18 cellular contexts compared by ENCODE assay signal in genomic region chr3:106341090-106341489, GRCh38.
DNase-seq lines count a peak whose midpoint lies in the region; ATAC-seq and TF ChIP-seq lines count a peak whose summit lies in the region.
"Had no signal": no experiment of that assay in that cellular context is flagged by ENCODE, and none has a peak within 500 bp of the region (broad histone marks: within the 10 kb centered on the region; RNA-seq: fewer than 3 reads in every experiment).

No MANE protein-coding gene starts in this region.

- H3K4me3 ChIP-seq in fibroblast of the aortic adventitia (ENCODE audit: low read depth, low read length) (no peak overlapping the region), stomach smooth muscle (ENCODE audit: low read length in 2 of 2) (peak overlapping the region; percentile 23 to 40)
- H3K4me3 ChIP-seq: K562, skin epidermis, thyroid gland had no signal

- TF ChIP-seq CTCF in fibroblast of the aortic adventitia (IDR thresholded peaks at IDR 0.05; ENCODE audit: insufficient read depth, low read length) (no peak), omental fat pad (IDR thresholded peaks at IDR 0.05) (no peak)

- peaks cover 12% of the 10 kb centered on the region for H3K9me3 Mint-ChIP-seq in activated CD4-positive, alpha-beta T cell treated with anti-CD3 and anti-CD28 coated beads, Interleukin-2, amount 10 ng/mL, durations not matched to agents 24 days and 14 days
- H3K9me3 Mint-ChIP-seq in activated CD4-positive, alpha-beta T cell treated with anti-CD3 and anti-CD28 coated beads for 36 hours (ENCODE audit: low read depth): peaks cover 4% of the 10 kb centered on the region
- H3K9me3 Mint-ChIP-seq: activated T-cell treated with anti-CD3 and anti-CD28 coated beads, Interleukin-2, amount 50 U/mL, for 72 hours had no signal

- no peak overlapping the region for H3K9ac ChIP-seq in stomach smooth muscle (ENCODE audit: low read length in 2 of 2)

- H3K4me3 Mint-ChIP-seq in activated CD4-positive, alpha-beta T cell treated with anti-CD3 and anti-CD28 coated beads, Interleukin-2, amount 10 ng/mL, durations not matched to agents 24 days and 14 days: no peak overlapping the region
- H3K4me3 Mint-ChIP-seq in activated CD4-positive, alpha-beta T cell treated with anti-CD3 and anti-CD28 coated beads for 36 hours: no peak overlapping the region
- H3K4me3 Mint-ChIP-seq: naive B cell had no signal

- no peaks in the 10 kb centered on the region for H3K4me1 ChIP-seq in stomach smooth muscle (ENCODE audit: control insufficient read depth, insufficient read depth, low read length)
- H3K4me1 ChIP-seq: thyroid gland had no signal

- no peak overlapping the region for H3K27ac Mint-ChIP-seq in activated CD4-positive, alpha-beta T cell treated with anti-CD3 and anti-CD28 coated beads, Interleukin-2, amount 10 ng/mL, durations not matched to agents 24 days and 14 days
- H3K27ac Mint-ChIP-seq in activated CD4-positive, alpha-beta T cell treated with anti-CD3 and anti-CD28 coated beads for 36 hours: no peak overlapping the region
- H3K27ac Mint-ChIP-seq: activated T-cell treated with anti-CD3 and anti-CD28 coated beads, Interleukin-2, amount 50 U/mL, for 72 hours had no signal

- CTCF ChIA-PET in activated CD4-positive, alpha-beta T cell treated with anti-CD3 and anti-CD28 coated beads for 36 hours (lab: Charles Lee): no interaction called here

- peaks cover 29% of the 10 kb centered on the region for H3K4me1 Mint-ChIP-seq in activated CD4-positive, alpha-beta T cell treated with anti-CD3 and anti-CD28 coated beads, Interleukin-2, amount 10 ng/mL, durations not matched to agents 24 days and 14 days
- H3K4me1 Mint-ChIP-seq in activated CD4-positive, alpha-beta T cell treated with anti-CD3 and anti-CD28 coated beads for 36 hours: peaks cover 40% of the 10 kb centered on the region

- no peaks in the 10 kb centered on the region for H3K36me3 ChIP-seq in stomach smooth muscle (ENCODE audit: control insufficient read depth in 2 of 2, insufficient read depth in 2 of 2, low read length in 2 of 2)
- H3K36me3 ChIP-seq: thyroid gland had no signal

- H3K27me3 ChIP-seq in stomach smooth muscle (ENCODE audit: control insufficient read depth in 1 of 2, insufficient read depth in 2 of 2, low read length in 2 of 2): no peaks in the 10 kb centered on the region
- H3K27me3 ChIP-seq: thyroid gland had no signal

- H3K27me3 Mint-ChIP-seq in activated CD4-positive, alpha-beta T cell treated with anti-CD3 and anti-CD28 coated beads, Interleukin-2, amount 10 ng/mL, durations not matched to agents 24 days and 14 days: no peaks in the 10 kb centered on the region
- no peaks in the 10 kb centered on the region for H3K27me3 Mint-ChIP-seq in activated CD4-positive, alpha-beta T cell treated with anti-CD3 and anti-CD28 coated beads for 36 hours
- H3K27me3 Mint-ChIP-seq: naive B cell had no signal

- POLR2A ChIA-PET in activated CD4-positive, alpha-beta T cell treated with anti-CD3 and anti-CD28 coated beads for 36 hours (lab: Charles Lee): no interaction called here

- no peak for ATAC-seq in activated CD4-positive, alpha-beta T cell treated with anti-CD3 and anti-CD28 coated beads for 36 hours
- no peak for ATAC-seq in GM19455 (IDR thresholded peaks at IDR 0.05; ENCODE audit: unreplicated experiment)
- no peak for ATAC-seq in omental fat pad (ENCODE audit: low FRiP score)
- ATAC-seq: activated T-cell treated with anti-CD3 and anti-CD28 coated beads, Interleukin-2, amount 50 U/mL, for 72 hours; K562 had no signal

- peak; percentile 43 for DNase-seq in activated CD4-positive, alpha-beta T cell treated with anti-CD3 and anti-CD28 coated beads, Interleukin-2, amount 10 ng/mL, durations not matched to agents 24 days and 14 days
- no peak for DNase-seq in activated CD4-positive, alpha-beta T cell treated with anti-CD3 and anti-CD28 coated beads for 36 hours
- DNase-seq in RPMI7951 (ENCODE audit: low read depth): peak; percentile 34
- DNase-seq in fibroblast of the aortic adventitia (ENCODE audit: low read depth): peak; percentile 19
- DNase-seq in DMS53 treated with DMSO at 0.1 percent for 48 hours (lab: John Stamatoyannopoulos, UW; ENCODE audit: unreplicated experiment): no peak
- no peak for DNase-seq in omental fat pad (ENCODE audit: low spot score)
- DNase-seq: activated CD4-positive, alpha-beta T cell treated with anti-CD3 and anti-CD28 coated beads for 4 hours; activated T-cell treated with anti-CD3 and anti-CD28 coated beads, Interleukin-2, amount 50 U/mL, for 72 hours; dermis blood vessel endothelial cell; kidney glomerular epithelial cell; naive B cell; NCI-H1436; T-helper 1 cell; thyroid gland had no signal

- H3K36me3 Mint-ChIP-seq in activated CD4-positive, alpha-beta T cell treated with anti-CD3 and anti-CD28 coated beads, Interleukin-2, amount 10 ng/mL, durations not matched to agents 24 days and 14 days (ENCODE audit: low read depth): peaks cover 4% of the 10 kb centered on the region
- peaks cover 15% of the 10 kb centered on the region for H3K36me3 Mint-ChIP-seq in activated CD4-positive, alpha-beta T cell treated with anti-CD3 and anti-CD28 coated beads for 36 hours (ENCODE audit: low read depth)
- H3K36me3 Mint-ChIP-seq: naive B cell had no signal

- intact Hi-C loops in activated CD4-positive, alpha-beta T cell treated with anti-CD3 and anti-CD28 coated beads, Interleukin-2, amount 10 ng/mL, durations not matched to agents 24 days and 14 days (cut with micrococcal nuclease): no loop called here
- intact Hi-C loops in activated CD4-positive, alpha-beta T cell treated with anti-CD3 and anti-CD28 coated beads for 36 hours (cut with DNase I, micrococcal nuclease): no loop called here

- no peaks in the 10 kb centered on the region for H3K9me3 ChIP-seq in stomach smooth muscle (ENCODE audit: control insufficient read depth in 2 of 2, low read length in 2 of 2)
- H3K9me3 ChIP-seq: thyroid gland had no signal

- no peak overlapping the region for H3K27ac ChIP-seq in stomach smooth muscle (ENCODE audit: low read length)
- H3K27ac ChIP-seq: thyroid gland had no signal

Comparison
In these comparisons a context has a peak if more than half of its experiments do, and no peak if none do; other contexts are left out.
1. DNase-seq: peak in activated CD4-positive, alpha-beta T cell treated with anti-CD3 and anti-CD28 coated beads, Interleukin-2, amount 10 ng/mL, durations not matched to agents 24 days and 14 days (single experiment), RPMI7951 (single experiment) and fibroblast of the aortic adventitia (single experiment); none in activated CD4-positive, alpha-beta T cell treated with anti-CD3 and anti-CD28 coated beads for 36 hours (single experiment), DMS53 treated with DMSO at 0.1 percent for 48 hours (single experiment) and omental fat pad (single experiment).